In genomic region chr20:15760217-15760567, GRCh38 we compare ENCODE assay signal across 18 cellular contexts.
A peak's percentile ranks its signal among the peaks of the same experiment; 100 is the strongest.
DNase-seq lines count a peak whose midpoint lies in the region; ATAC-seq and TF ChIP-seq lines count a peak whose summit lies in the region.
"Had no signal": no experiment of that assay in that cellular context is flagged by ENCODE, and none has a peak within 500 bp of the region (broad histone marks: within the 10 kb centered on the region; RNA-seq: fewer than 3 reads in every experiment).

No MANE protein-coding gene starts in this region.

- intact Hi-C loops in left ventricle myocardium inferior (cut with micrococcal nuclease) (no loop called here), right lobe of liver (cut with DNase I) (no loop called here)

- H3K36me3 ChIP-seq in trophoblast cell (ENCODE audit: control insufficient read depth in 1 of 2, insufficient read depth in 2 of 2, low read length in 2 of 2), result no peaks in the 10 kb centered on the region
- no peaks in the 10 kb centered on the region for H3K36me3 ChIP-seq in suprapubic skin
- H3K36me3 ChIP-seq in left ventricle myocardium inferior, result no peaks in the 10 kb centered on the region
- H3K36me3 ChIP-seq in right lobe of liver, result no peaks in the 10 kb centered on the region
- H3K36me3 ChIP-seq: tibial artery had no signal

- ATAC-seq in foreskin keratinocyte, result peak; percentile 14
- no peak for ATAC-seq in right lobe of liver
- ATAC-seq: activated CD8-positive, alpha-beta T cell treated with anti-CD3 and anti-CD28 coated beads for 36 hours had no signal

- H3K4me1 ChIP-seq in foreskin keratinocyte (peaks cover 8% of the 10 kb centered on the region), trophoblast cell (ENCODE audit: control insufficient read depth in 1 of 2, insufficient read depth in 2 of 2, low read length in 2 of 2) (peaks cover 7 to 8% of the 10 kb centered on the region in 2 experiments), suprapubic skin (no peaks in the 10 kb centered on the region), left ventricle myocardium inferior (no peaks in the 10 kb centered on the region), right lobe of liver (no peaks in the 10 kb centered on the region)
- H3K4me1 ChIP-seq: Caco-2, parathyroid adenoma had no signal

- no peak for TF ChIP-seq POLR2A in suprapubic skin (IDR thresholded peaks at IDR 0.05)
- TF ChIP-seq POLR2A in right lobe of liver (IDR thresholded peaks at IDR 0.05), result no peak

- TF ChIP-seq EP300 in suprapubic skin (IDR thresholded peaks at IDR 0.05), result no peak

- H3K4me2 ChIP-seq in trophoblast cell (ENCODE audit: low read length), result peak overlapping the region; percentile 20
- H3K4me2 ChIP-seq: SK-N-SH had no signal

- H3K18ac ChIP-seq in trophoblast cell (ENCODE audit: low read length), result no peak overlapping the region

- H3K4me3 ChIP-seq in trophoblast cell (ENCODE audit: low read depth, low read length) (no peak overlapping the region), suprapubic skin (no peak overlapping the region), left ventricle myocardium inferior (no peak overlapping the region), right lobe of liver (no peak overlapping the region)
- H3K4me3 ChIP-seq: tibial artery had no signal

- no peak overlapping the region for H3K4ac ChIP-seq in trophoblast cell (ENCODE audit: low read depth, low read length)

- H2AK5ac ChIP-seq in trophoblast cell (ENCODE audit: low read length), result no peak overlapping the region

- no peak overlapping the region for H2BK120ac ChIP-seq in trophoblast cell (ENCODE audit: insufficient read depth, low read length, poor library complexity)

- H3K23ac ChIP-seq in trophoblast cell (ENCODE audit: low read length), result no peak overlapping the region

- H3K27me3 ChIP-seq in foreskin keratinocyte, result no peaks in the 10 kb centered on the region
- no peaks in the 10 kb centered on the region for H3K27me3 ChIP-seq in trophoblast cell (ENCODE audit: insufficient read depth, low read length)
- H3K27me3 ChIP-seq in suprapubic skin, result no peaks in the 10 kb centered on the region
- no peaks in the 10 kb centered on the region for H3K27me3 ChIP-seq in left ventricle myocardium inferior (ENCODE audit: low read depth)
- no peaks in the 10 kb centered on the region for H3K27me3 ChIP-seq in right lobe of liver
- H3K27me3 ChIP-seq: tibial artery had no signal

- H4K8ac ChIP-seq in trophoblast cell (ENCODE audit: low read depth, low read length), result no peak overlapping the region

- no peak overlapping the region for H4K12ac ChIP-seq in trophoblast cell (ENCODE audit: low read depth, low read length)

- H2BK5ac ChIP-seq in trophoblast cell (ENCODE audit: low read depth, low read length, poor library complexity), result no peak overlapping the region

- H3K27ac ChIP-seq in foreskin keratinocyte, result no peak overlapping the region
- H3K27ac ChIP-seq in trophoblast cell (ENCODE audit: low read depth, low read length), result peak overlapping the region; percentile 60
- H3K27ac ChIP-seq in suprapubic skin, result no peak overlapping the region
- H3K27ac ChIP-seq in left ventricle myocardium inferior (replicated peaks), result no peak overlapping the region
- no peak overlapping the region for H3K27ac ChIP-seq in right lobe of liver
- H3K27ac ChIP-seq: parathyroid adenoma, tibial artery had no signal

- WGBS in trophoblast cell (ENCODE audit: extremely low coverage, insufficient coverage, insufficient read length), result no CpG with 5 or more reads among the region's 5 CpGs
- WGBS in suprapubic skin, result 48% methylated on average over 5 of the region's 5 CpGs
- WGBS in right lobe of liver (ENCODE audit: insufficient coverage, low coverage, low lambda C conversion rate, missing lambda C conversion rate), result 53% methylated on average over 2 of the region's 5 CpGs

- no peak overlapping the region for H3K14ac ChIP-seq in trophoblast cell (ENCODE audit: low read length)

- DNase-seq in DMS 273 (lab: John Stamatoyannopoulos, UW; ENCODE audit: unreplicated experiment), result peak; percentile 78
- DNase-seq in NCI-H2227 treated with DMSO at 0.1 percent for 48 hours (lab: John Stamatoyannopoulos, UW), result peak; percentile 61
- no peak for DNase-seq in foreskin keratinocyte
- DNase-seq in trophoblast cell, result no peak
- DNase-seq in suprapubic skin (ENCODE audit: low spot score in 2 of 2), result no peak
- no peak for DNase-seq in left ventricle myocardium inferior
- no peak for DNase-seq in right lobe of liver
- no peak for DNase-seq in HCEC 1CT
- DNase-seq: activated CD8-positive, alpha-beta T cell treated with anti-CD3 and anti-CD28 coated beads for 36 hours; endodermal cell; GDM1; immature natural killer cell; Karpas-422; NCI-H2107; tibial artery had no signal

- TF ChIP-seq CTCF in foreskin keratinocyte (conservative IDR thresholded peaks at IDR 0.05) (no peak), suprapubic skin (IDR thresholded peaks at IDR 0.05) (no peak), left ventricle myocardium inferior (IDR thresholded peaks at IDR 0.05; ENCODE audit: borderline replicate concordance) (no peak), right lobe of liver (IDR thresholded peaks at IDR 0.05) (no peak)

- H3K9ac ChIP-seq in trophoblast cell (ENCODE audit: low read length), result no peak overlapping the region
- H3K9ac ChIP-seq: parathyroid adenoma, SK-N-SH had no signal

- H3K79me2 ChIP-seq in trophoblast cell (ENCODE audit: control insufficient read depth, insufficient read depth, low read length, poor library complexity), result no peaks in the 10 kb centered on the region
- H3K79me2 ChIP-seq: parathyroid adenoma had no signal

- no peaks in the 10 kb centered on the region for H3K79me1 ChIP-seq in trophoblast cell (ENCODE audit: low read length)

- H4K91ac ChIP-seq in trophoblast cell (ENCODE audit: low read depth, low read length), result peak overlapping the region; percentile 31

- no peak overlapping the region for H2AFZ ChIP-seq in trophoblast cell (ENCODE audit: insufficient read depth, low read length, poor library complexity)
- H2AFZ ChIP-seq: parathyroid adenoma had no signal

- no peaks in the 10 kb centered on the region for H3K9me3 ChIP-seq in trophoblast cell (ENCODE audit: insufficient read depth, low read depth, low read length)
- H3K9me3 ChIP-seq in suprapubic skin, result no peaks in the 10 kb centered on the region
- no peaks in the 10 kb centered on the region for H3K9me3 ChIP-seq in left ventricle myocardium inferior (replicated peaks)
- no peaks in the 10 kb centered on the region for H3K9me3 ChIP-seq in right lobe of liver
- H3K9me3 ChIP-seq: Caco-2, SK-N-SH, tibial artery had no signal

- no peak overlapping the region for H2BK12ac ChIP-seq in trophoblast cell (ENCODE audit: low read length)

Comparison
In these comparisons a context has a peak if more than half of its experiments do, and no peak if none do; other contexts are left out.
1. DNase-seq: peak in DMS 273 (single experiment) and NCI-H2227 treated with DMSO at 0.1 percent for 48 hours (single experiment); none in foreskin keratinocyte (0 of 2), trophoblast cell (0 of 2), suprapubic skin (0 of 2), left ventricle myocardium inferior (single experiment), right lobe of liver (0 of 3) and HCEC 1CT (single experiment).